In the genomic region with DNA sequence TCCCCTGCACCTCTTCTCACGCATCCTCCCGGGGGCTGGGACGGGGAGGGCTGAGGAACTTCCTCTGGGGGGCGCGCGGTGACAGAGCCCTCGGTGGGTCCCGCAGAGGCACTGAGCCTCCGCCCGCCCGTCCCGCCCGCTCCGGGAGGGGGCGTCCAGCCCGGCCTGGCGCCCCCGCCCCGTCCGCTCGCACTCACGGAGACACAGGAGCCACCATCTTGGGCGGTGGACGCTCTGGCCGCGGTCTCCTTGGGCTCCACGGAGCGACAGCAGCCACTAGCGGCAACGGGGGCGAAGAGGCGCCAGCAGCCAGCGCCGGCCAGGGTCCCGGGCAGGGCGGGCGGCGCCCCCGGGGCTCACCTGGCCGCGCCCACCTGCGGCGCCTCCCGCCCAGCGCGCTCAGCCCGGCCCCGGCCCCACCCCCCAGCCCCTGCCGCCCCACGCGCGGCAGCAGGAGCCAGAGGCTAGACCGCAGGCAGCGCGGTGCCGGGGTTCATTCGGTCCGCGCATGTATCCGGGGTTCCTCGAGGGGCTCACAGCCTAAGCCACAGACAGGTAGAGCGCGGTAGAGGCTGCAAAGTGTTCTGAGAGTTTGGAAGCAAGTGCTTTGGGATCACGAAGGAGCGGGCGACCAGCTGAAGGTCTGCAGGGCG, we compare ENCODE assay signal across 8 cellular contexts. TPM values are rescaled to one million over a fixed set of nuclear protein-coding genes. Genes with fewer than 3 reads are reported as not detected.
A peak's percentile ranks its signal among the peaks of the same experiment; 100 is the strongest.
DNase-seq lines count a peak whose midpoint lies in the region; ATAC-seq lines count a peak whose summit lies in the region.

A gene (minus strand): TSS at position 242 of the 653 bp plus-strand sequence. CDS start 7,225 bp downstream, outside the sequence.

- H3K4me2 ChIP-seq in mesenchymal stem cell (ENCODE audit: low read length, poor library complexity, severe bottlenecking): peak within 1 kb of the TSS; percentile 75

- H2BK120ac ChIP-seq in mesenchymal stem cell (ENCODE audit: low read depth, low read length): peak within 1 kb of the TSS; percentile 71

- H4K8ac ChIP-seq in mesenchymal stem cell (ENCODE audit: low read length): peak within 1 kb of the TSS; percentile 21

- ATAC-seq in GM21786 (IDR thresholded peaks at IDR 0.05; ENCODE audit: unreplicated experiment): no peak

- H3K4me3 ChIP-seq in mesenchymal stem cell (ENCODE audit: insufficient read depth in 1 of 2, low read depth in 1 of 2, low read length in 2 of 2): peak within 1 kb of the TSS; percentile 53 to 64

- H3K4me1 Mint-ChIP-seq in activated CD4-positive, alpha-beta T cell treated with anti-CD3 and anti-CD28 coated beads, Interleukin-2, amount 10 ng/mL, durations not matched to agents 7 days and 5 days: peaks cover 10% of the 10 kb centered on the region

- H3K9me3 Mint-ChIP-seq in activated CD4-positive, alpha-beta T cell treated with anti-CD3 and anti-CD28 coated beads, Interleukin-2, amount 10 ng/mL, durations not matched to agents 7 days and 5 days: no peaks in the 10 kb centered on the region

- H3K4me3 Mint-ChIP-seq in activated CD4-positive, alpha-beta T cell treated with anti-CD3 and anti-CD28 coated beads, Interleukin-2, amount 10 ng/mL, durations not matched to agents 7 days and 5 days: peak within 1 kb of the TSS; percentile 53

- H3K36me3 Mint-ChIP-seq in activated CD4-positive, alpha-beta T cell treated with anti-CD3 and anti-CD28 coated beads, Interleukin-2, amount 10 ng/mL, durations not matched to agents 7 days and 5 days (ENCODE audit: low read depth): no peaks in the 10 kb centered on the region

- H2BK15ac ChIP-seq in mesenchymal stem cell (ENCODE audit: low read depth, poor library complexity, severe bottlenecking): peak within 1 kb of the TSS; percentile 98

- DNase-seq in NCI-H524 (lab: John Stamatoyannopoulos, UW) (peak; percentile 34 to 70), NCI-H524 treated with DMSO at 0.1 percent for 48 hours (lab: John Stamatoyannopoulos, UW) (no peak), NCI-H146 treated with DMSO at 0.1 percent for 48 hours (lab: John Stamatoyannopoulos, UW; ENCODE audit: unreplicated experiment) (peak; percentile 22), mesenchymal stem cell (peak; percentile 49)
- DNase-seq in activated CD4-positive, alpha-beta T cell treated with anti-CD3 and anti-CD28 coated beads, Interleukin-2, amount 10 ng/mL, durations not matched to agents 7 days and 5 days: peak; percentile 24
- DNase-seq in effector CD4-positive, alpha-beta T cell: peak; percentile 38
- peak; percentile 8 for DNase-seq in stimulated activated CD8-positive, alpha-beta memory T cell treated with anti-CD3 and anti-CD28 coated beads, Interleukin-7, amount 100 ng/mL, for 24 hours (ENCODE audit: low read depth)

- no peak within 1 kb of the TSS for H3K14ac ChIP-seq in mesenchymal stem cell (ENCODE audit: low read length in 2 of 2)

- peaks cover 58% of the 10 kb centered on the region for H3K27me3 Mint-ChIP-seq in activated CD4-positive, alpha-beta T cell treated with anti-CD3 and anti-CD28 coated beads, Interleukin-2, amount 10 ng/mL, durations not matched to agents 7 days and 5 days

- 3% methylated on average over 45 of the region's 67 CpGs for WGBS in mesenchymal stem cell

- H4K91ac ChIP-seq in mesenchymal stem cell (ENCODE audit: low read length): peak within 1 kb of the TSS; percentile 43

- no peaks in the 10 kb centered on the region for H3K79me1 ChIP-seq in mesenchymal stem cell (replicated peaks; ENCODE audit: low read length, poor library complexity, severe bottlenecking)

- no peak within 1 kb of the TSS for H3K23ac ChIP-seq in mesenchymal stem cell (ENCODE audit: low read length in 2 of 2)

- H3K36me3 ChIP-seq in mesenchymal stem cell (ENCODE audit: control insufficient read depth in 1 of 2, insufficient read depth in 2 of 2, low read depth in 1 of 2, low read length in 2 of 2): no peaks in the 10 kb centered on the region

- peaks cover 2% of the 10 kb centered on the region for H3K9me3 ChIP-seq in mesenchymal stem cell (ENCODE audit: control insufficient read depth, low read length)

- H3K4me1 ChIP-seq in mesenchymal stem cell (ENCODE audit: control insufficient read depth, insufficient read depth, low read depth, low read length): peaks cover 11% of the 10 kb centered on the region

- POLR2A ChIA-PET in activated CD4-positive, alpha-beta T cell treated with anti-CD3 and anti-CD28 coated beads, Interleukin-2, amount 10 ng/mL, durations not matched to agents 7 days and 5 days (lab: Charles Lee): no interaction called here

- H3K27me3 ChIP-seq in mesenchymal stem cell (ENCODE audit: control insufficient read depth in 1 of 2, insufficient read depth in 1 of 2, low read length in 2 of 2): peaks cover 59 to 68% of the 10 kb centered on the region in 2 experiments

- CTCF ChIA-PET in activated CD4-positive, alpha-beta T cell treated with anti-CD3 and anti-CD28 coated beads, Interleukin-2, amount 10 ng/mL, durations not matched to agents 7 days and 5 days (lab: Charles Lee): interaction anchor here (1.2 to 1.6 kb wide), 3 partner anchors 9 to 13 kb away, joined by 3 to 4 read pairs (median 3); no protein-coding TSS in a partner anchor

- H2AFZ ChIP-seq in mesenchymal stem cell (ENCODE audit: low read depth, low read length): peak within 1 kb of the TSS; percentile 84

- peak within 1 kb of the TSS in 1 of 2 experiments; percentile 54 for H2BK12ac ChIP-seq in mesenchymal stem cell (ENCODE audit: low read length in 2 of 2)

- H3K4ac ChIP-seq in mesenchymal stem cell (ENCODE audit: low read depth in 1 of 2, low read length in 2 of 2): peak within 1 kb of the TSS in 1 of 2 experiments; percentile 52

- no peak within 1 kb of the TSS for H2AK5ac ChIP-seq in mesenchymal stem cell (ENCODE audit: low read length, severe bottlenecking)

- peak within 1 kb of the TSS; percentile 26 for H3K9ac ChIP-seq in mesenchymal stem cell (ENCODE audit: low read length)

- H3K27ac ChIP-seq in mesenchymal stem cell (ENCODE audit: low read length, poor library complexity, severe bottlenecking): no peak within 1 kb of the TSS

- H3K27ac Mint-ChIP-seq in activated CD4-positive, alpha-beta T cell treated with anti-CD3 and anti-CD28 coated beads, Interleukin-2, amount 10 ng/mL, durations not matched to agents 7 days and 5 days: no peak within 1 kb of the TSS

- H3K18ac ChIP-seq in mesenchymal stem cell (ENCODE audit: low read depth in 1 of 2, low read length in 2 of 2): peak within 1 kb of the TSS; percentile 3 to 41

- H2BK5ac ChIP-seq in mesenchymal stem cell (ENCODE audit: low read depth, low read length, poor library complexity, severe bottlenecking): no peak within 1 kb of the TSS

RNA-seq across cellular contexts. Expression of the gene that starts here (rescaled TPM):
- under 1 TPM in 1 of 2 experiments, not detected in 1; 0.04 TPM for total RNA-seq in activated CD4-positive, alpha-beta T cell treated with anti-CD3 and anti-CD28 coated beads, Interleukin-2, amount 10 ng/mL, durations not matched to agents 7 days and 5 days
- polyA plus RNA-seq in mesenchymal stem cell (2013, experiment 1 of 2): 0.21 TPM
- polyA plus RNA-seq in mesenchymal stem cell (2013, experiment 2 of 2): 0.16 TPM

Comparison
In these comparisons a context has a peak if more than half of its experiments do, and no peak if none do; other contexts are left out.
1. Peak in DNase-seq in activated CD4-positive, alpha-beta T cell treated with anti-CD3 and anti-CD28 coated beads, Interleukin-2, amount 10 ng/mL, durations not matched to agents 7 days and 5 days; RNA of the gene not detected or under 1 TPM.